ENCODE assay signal across 9 cellular contexts in genomic region chr4:110475881-110476818, GRCh38. TPM values are rescaled to one million over a fixed set of nuclear protein-coding genes. Genes with fewer than 3 reads are reported as not detected.
DNase-seq lines count a peak whose midpoint lies in the region; ATAC-seq and TF ChIP-seq lines count a peak whose summit lies in the region.
"Had no signal": no experiment of that assay in that cellular context is flagged by ENCODE, and none has a peak within 500 bp of the region (broad histone marks: within the 10 kb centered on the region; RNA-seq: fewer than 3 reads in every experiment).

TSS of gene ENPEP (plus strand) at chr4:110476155. CDS start at chr4:110476415, 260 bp downstream.

- no peak within 1 kb of the TSS; the same call in 1 of the 2 replicates for H3K27ac ChIP-seq in HEK293 (ENCODE audit: extremely low read depth, low read depth, low read length)

- H3K4me1 ChIP-seq in HEK293 (ENCODE audit: control insufficient read depth, insufficient read depth, low read length) (peaks cover 3% of the 10 kb centered on the region; the same call in 1 of the 2 replicates), skeletal muscle satellite cell (ENCODE audit: control insufficient read depth, insufficient read depth, low read length) (peaks cover 10% of the 10 kb centered on the region)

- H3K4me2 ChIP-seq in skeletal muscle satellite cell (ENCODE audit: low read length) = peak within 1 kb of the TSS; percentile 87

- H3K9ac ChIP-seq in skeletal muscle satellite cell (ENCODE audit: low read depth, low read length) = peak within 1 kb of the TSS; percentile 51

- POLR2A ChIA-PET in HEK293 (lab: Yijun Ruan, JAX) = interaction anchor here (0.6 kb wide), 1 partner anchor 148 kb away, joined by 4 read pairs; no protein-coding TSS in a partner anchor

- no peaks in the 10 kb centered on the region for H3K9me3 Mint-ChIP-seq in activated naive CD4-positive, alpha-beta T cell treated with anti-CD3 and anti-CD28 coated beads, Interleukin-2, amount 10 ng/mL, durations not matched to agents 7 days and 5 days

- TF ChIP-seq CTCF in HEK293 (tag by site-specific recombination; IDR thresholded peaks at IDR 0.05) = no peak

- no peaks in the 10 kb centered on the region for H3K36me3 Mint-ChIP-seq in activated naive CD4-positive, alpha-beta T cell treated with anti-CD3 and anti-CD28 coated beads, Interleukin-2, amount 10 ng/mL, durations not matched to agents 7 days and 5 days

- peaks cover 4% of the 10 kb centered on the region for H3K27me3 Mint-ChIP-seq in activated naive CD4-positive, alpha-beta T cell treated with anti-CD3 and anti-CD28 coated beads, Interleukin-2, amount 10 ng/mL, durations not matched to agents 7 days and 5 days

- H3K4me3 ChIP-seq in HEK293 (ENCODE audit: low read depth, low read length) (peak within 1 kb of the TSS; percentile 32), skeletal muscle satellite cell (ENCODE audit: low read length) (peak within 1 kb of the TSS; percentile 67)

- DNase-seq in cortex of kidney (lab: John Stamatoyannopoulos, UW) (peak; percentile 6), kidney tubule cell (ENCODE audit: low spot score) (peak; percentile 68), DMS 273 treated with DMSO at 0.1 percent for 48 hours (lab: John Stamatoyannopoulos, UW) (no peak)
- DNase-seq in activated naive CD4-positive, alpha-beta T cell treated with anti-CD3 and anti-CD28 coated beads, Interleukin-2, amount 10 ng/mL, durations not matched to agents 7 days and 5 days = no peak

- no peaks in the 10 kb centered on the region for H3K36me3 ChIP-seq in HEK293 (ENCODE audit: control insufficient read depth in 2 of 2, insufficient read depth in 1 of 2, low read length in 2 of 2)
- H3K36me3 ChIP-seq in skeletal muscle satellite cell (ENCODE audit: insufficient read depth, low read length) = no peaks in the 10 kb centered on the region

- no peak for ATAC-seq in GM18867 (IDR thresholded peaks at IDR 0.05; ENCODE audit: unreplicated experiment)
- no peak for ATAC-seq in HG02885 (IDR thresholded peaks at IDR 0.05; ENCODE audit: poor library complexity, unreplicated experiment)

- H3K9me3 ChIP-seq in HEK293 (ENCODE audit: control insufficient read depth, insufficient read depth, low read depth, low read length) = no peaks in the 10 kb centered on the region
- H3K9me3 ChIP-seq in skeletal muscle satellite cell (replicated peaks; ENCODE audit: low read length) = no peaks in the 10 kb centered on the region

- no peak within 1 kb of the TSS for H3K4me3 Mint-ChIP-seq in activated naive CD4-positive, alpha-beta T cell treated with anti-CD3 and anti-CD28 coated beads, Interleukin-2, amount 10 ng/mL, durations not matched to agents 7 days and 5 days

- no peak within 1 kb of the TSS for H3K27ac Mint-ChIP-seq in activated naive CD4-positive, alpha-beta T cell treated with anti-CD3 and anti-CD28 coated beads, Interleukin-2, amount 10 ng/mL, durations not matched to agents 7 days and 5 days

- no peaks in the 10 kb centered on the region for H3K4me1 Mint-ChIP-seq in activated naive CD4-positive, alpha-beta T cell treated with anti-CD3 and anti-CD28 coated beads, Interleukin-2, amount 10 ng/mL, durations not matched to agents 7 days and 5 days

- CTCF ChIA-PET in HEK293 (lab: Yijun Ruan, JAX) = interaction anchor here (0.6 to 2.4 kb wide), 5 partner anchors 17 to 228 kb away, joined by 3 to 6 read pairs (median 3); no protein-coding TSS in a partner anchor
- CTCF ChIA-PET in activated naive CD4-positive, alpha-beta T cell treated with anti-CD3 and anti-CD28 coated beads, Interleukin-2, amount 10 ng/mL, durations not matched to agents 7 days and 5 days (lab: Charles Lee) = no interaction called here

- no peaks in the 10 kb centered on the region for H3K27me3 ChIP-seq in skeletal muscle satellite cell (ENCODE audit: control insufficient read depth, insufficient read depth, low read length)

TF ChIP-seq in HEK293, 187 proteins besides CTCF, POLR2A, EP300 and RAD21:
- TF ChIP-seq ZFHX2 (tag by site-specific recombination; conservative IDR thresholded peaks at IDR 0.05) (peak; percentile 63), ZNF843 (tag by site-specific recombination; IDR thresholded peaks at IDR 0.05) (no peak), PRDM1 (tag by site-specific recombination; IDR thresholded peaks at IDR 0.05) (peak; percentile 38; the same call in 1 of the 2 replicates), ZNF10 (tag by site-specific recombination; IDR thresholded peaks at IDR 0.05) (no peak), ZNF335 (tag by site-specific recombination; conservative IDR thresholded peaks at IDR 0.05) (peak; percentile 41; the same call in 1 of the 2 replicates), ZFP37 (tag by site-specific recombination; IDR thresholded peaks at IDR 0.05) (no peak), RBAK (tag by site-specific recombination; IDR thresholded peaks at IDR 0.05) (no peak), SCRT2 (tag by site-specific recombination; IDR thresholded peaks at IDR 0.05) (0 out of 2 replicates have a peak, but pooled peaks have one; percentile 41), EGR2 (tag by site-specific recombination; IDR thresholded peaks at IDR 0.05; ENCODE audit: low read depth) (peak; percentile 64)
- TF ChIP-seq, protein P1, sequence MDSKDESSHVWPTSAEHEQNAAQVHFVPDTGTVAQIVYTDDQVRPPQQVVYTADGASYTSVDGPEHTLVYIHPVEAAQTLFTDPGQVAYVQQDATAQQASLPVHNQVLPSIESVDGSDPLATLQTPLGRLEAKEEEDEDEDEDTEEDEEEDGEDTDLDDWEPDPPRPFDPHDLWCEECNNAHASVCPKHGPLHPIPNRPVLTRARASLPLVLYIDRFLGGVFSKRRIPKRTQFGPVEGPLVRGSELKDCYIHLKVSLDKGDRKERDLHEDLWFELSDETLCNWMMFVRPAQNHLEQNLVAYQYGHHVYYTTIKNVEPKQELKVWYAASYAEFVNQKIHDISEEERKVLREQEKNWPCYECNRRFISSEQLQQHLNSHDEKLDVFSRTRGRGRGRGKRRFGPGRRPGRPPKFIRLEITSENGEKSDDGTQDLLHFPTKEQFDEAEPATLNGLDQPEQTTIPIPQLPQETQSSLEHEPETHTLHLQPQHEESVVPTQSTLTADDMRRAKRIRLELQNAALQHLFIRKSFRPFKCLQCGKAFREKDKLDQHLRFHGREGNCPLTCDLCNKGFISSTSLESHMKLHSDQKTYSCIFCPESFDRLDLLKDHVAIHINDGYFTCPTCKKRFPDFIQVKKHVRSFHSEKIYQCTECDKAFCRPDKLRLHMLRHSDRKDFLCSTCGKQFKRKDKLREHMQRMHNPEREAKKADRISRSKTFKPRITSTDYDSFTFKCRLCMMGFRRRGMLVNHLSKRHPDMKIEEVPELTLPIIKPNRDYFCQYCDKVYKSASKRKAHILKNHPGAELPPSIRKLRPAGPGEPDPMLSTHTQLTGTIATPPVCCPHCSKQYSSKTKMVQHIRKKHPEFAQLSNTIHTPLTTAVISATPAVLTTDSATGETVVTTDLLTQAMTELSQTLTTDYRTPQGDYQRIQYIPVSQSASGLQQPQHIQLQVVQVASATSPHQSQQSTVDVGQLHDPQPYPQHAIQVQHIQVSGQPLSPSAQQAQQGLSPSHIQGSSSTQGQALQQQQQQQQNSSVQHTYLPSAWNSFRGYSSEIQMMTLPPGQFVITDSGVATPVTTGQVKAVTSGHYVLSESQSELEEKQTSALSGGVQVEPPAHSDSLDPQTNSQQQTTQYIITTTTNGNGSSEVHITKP (tag by site-specific recombination; IDR thresholded peaks at IDR 0.05) = peak; percentile 72

RNA-seq across cellular contexts. Expression of gene ENPEP, which starts in this region (rescaled TPM):
- total RNA-seq in skeletal muscle satellite cell (2012; rRNA removed) = under 0.01 and 0.22 TPM in 2 replicates
- total RNA-seq: HT1080 had no signal

Comparison
In these comparisons a context has a peak if more than half of its experiments do, and no peak if none do; other contexts are left out.
1. DNase-seq: peak in cortex of kidney (single experiment) and kidney tubule cell (single experiment); none in DMS 273 treated with DMSO at 0.1 percent for 48 hours (single experiment) and activated naive CD4-positive, alpha-beta T cell treated with anti-CD3 and anti-CD28 coated beads, Interleukin-2, amount 10 ng/mL, durations not matched to agents 7 days and 5 days (single experiment).